ENCODE assay signal across 10 cellular contexts in the genomic region with DNA sequence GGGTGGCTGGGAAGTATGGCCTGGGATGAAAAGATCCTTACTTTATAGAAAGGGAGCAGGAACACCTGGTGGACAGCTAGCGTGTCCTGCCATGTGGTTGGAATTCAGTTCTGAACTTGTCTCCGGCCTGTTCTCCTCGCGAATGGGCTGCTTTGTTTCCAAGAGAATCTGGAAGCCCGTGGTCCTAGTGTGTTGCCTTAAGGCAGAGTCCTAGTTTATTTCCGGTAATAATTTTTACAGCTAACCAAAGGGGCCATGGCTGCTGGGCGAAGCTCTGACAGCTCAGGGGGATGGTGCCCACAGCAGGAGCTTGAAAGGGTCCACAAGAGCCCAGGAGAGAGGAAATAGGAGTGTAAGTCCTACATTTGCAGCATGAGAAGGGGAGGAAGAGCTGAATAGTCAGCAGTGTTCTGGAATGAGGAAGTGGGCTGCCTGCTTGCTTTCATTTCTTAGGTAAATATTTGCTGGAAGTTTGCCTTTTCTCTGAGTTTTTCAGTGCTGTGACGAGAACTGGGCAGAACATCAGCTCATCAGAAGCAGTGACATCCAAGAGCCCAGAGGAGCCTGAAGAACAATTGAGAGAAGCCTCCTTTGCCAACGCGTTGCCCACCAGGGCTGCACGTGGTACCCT. TPM values are rescaled to one million over a fixed set of nuclear protein-coding genes. Genes with fewer than 3 reads are reported as not detected.
DNase-seq lines count a peak whose midpoint lies in the region; ATAC-seq and TF ChIP-seq lines count a peak whose summit lies in the region.
"Had no signal": no experiment of that assay in that cellular context is flagged by ENCODE, and none has a peak within 500 bp of the region (broad histone marks: within the 10 kb centered on the region; RNA-seq: fewer than 3 reads in every experiment).

No MANE protein-coding gene starts in this region.

- intact Hi-C loops in Caco-2 (cut with micrococcal nuclease; ENCODE audit: unreplicated experiment) (no loop called here), Right ventricle myocardium superior (cut with DNase I) (loop anchor here (10.0 kb wide), 1 partner anchor 63 kb away; no protein-coding TSS in a partner anchor)

- TF ChIP-seq EP300 in tibial nerve (IDR thresholded peaks at IDR 0.05): no peak

- TF ChIP-seq CTCF in Caco-2 (IDR thresholded peaks at IDR 0.05; ENCODE audit: insufficient read depth in 1 of 2, low read depth in 1 of 2, low read length in 1 of 2, severe bottlenecking in 1 of 2, unreplicated experiment in 1 of 2): no peak
- TF ChIP-seq CTCF in VCaP (conservative IDR thresholded peaks at IDR 0.05): no peak
- TF ChIP-seq CTCF in lung (IDR thresholded peaks at IDR 0.05; ENCODE audit: control extremely low read depth, extremely low read depth): no peak
- TF ChIP-seq CTCF in tibial nerve (IDR thresholded peaks at IDR 0.05): no peak

- peak overlapping the region; percentile 85 for H3K27ac ChIP-seq in VCaP
- peak overlapping the region in 1 of 2 donors; percentile 65 for H3K27ac ChIP-seq in lung (ENCODE audit: low read depth in 1 of 2, low read length in 1 of 2)
- no peak overlapping the region for H3K27ac ChIP-seq in tibial nerve

- H3K27me3 Mint-ChIP-seq in Caco-2 (ENCODE audit: insufficient read depth, unreplicated experiment): no peaks in the 10 kb centered on the region

- no peaks in the 10 kb centered on the region for H3K36me3 ChIP-seq in Caco-2 (ENCODE audit: control insufficient read depth, insufficient read depth, low read length)
- no peaks in the 10 kb centered on the region for H3K36me3 ChIP-seq in lung (ENCODE audit: control insufficient read depth in 2 of 2, insufficient read depth in 2 of 2, low read length in 2 of 2)
- no peaks in the 10 kb centered on the region for H3K36me3 ChIP-seq in tibial nerve

- 53 to 59% methylated on average over 11 of the region's 11 CpGs for WGBS in lung, 2 donors
- WGBS in tibial nerve, 2 donors: 72% methylated on average over 11 of the region's 11 CpGs

- peaks cover 43% of the 10 kb centered on the region for H3K4me1 Mint-ChIP-seq in Caco-2 (ENCODE audit: low read depth, unreplicated experiment)
- H3K4me1 Mint-ChIP-seq: activated naive CD4-positive, alpha-beta T cell treated with anti-CD3 and anti-CD28 coated beads, Interleukin-2, amount 10 ng/mL, durations not matched to agents 7 days and 5 days had no signal

- CTCF ChIA-PET in Caco-2 (lab: Charles Lee): interaction anchor here (1.0 kb wide), 1 partner anchor 37 kb away, joined by 3 read pairs; no protein-coding TSS in a partner anchor

- peak; percentile 58 for ATAC-seq in HG02678 (IDR thresholded peaks at IDR 0.05; ENCODE audit: unreplicated experiment)
- ATAC-seq in lung (ENCODE audit: insufficient read depth, low FRiP score): peak; percentile 60
- no peak for ATAC-seq in GM19324 (IDR thresholded peaks at IDR 0.05; ENCODE audit: low FRiP score, unreplicated experiment)
- no peak for ATAC-seq in Right ventricle myocardium superior (ENCODE audit: poor library complexity)

- no peak for TF ChIP-seq POLR2A in tibial nerve (IDR thresholded peaks at IDR 0.05)

- H3K9me3 ChIP-seq in Caco-2 (peaks cover 5% of the 10 kb centered on the region; the same call in 1 of the 2 replicates), lung (ENCODE audit: control insufficient read depth in 2 of 2, insufficient read depth in 1 of 2, low read length in 1 of 2) (no peaks in the 10 kb centered on the region), tibial nerve (no peaks in the 10 kb centered on the region)

- H3K4me1 ChIP-seq in Caco-2 (peaks cover 33% of the 10 kb centered on the region), lung (ENCODE audit: control insufficient read depth in 2 of 2, insufficient read depth in 2 of 2, low read length in 2 of 2) (peaks cover 0 to 4% of the 10 kb centered on the region in 2 donors), tibial nerve (no peaks in the 10 kb centered on the region)

- H3K36me3 Mint-ChIP-seq in Caco-2 (ENCODE audit: insufficient read depth, unreplicated experiment): no peaks in the 10 kb centered on the region
- H3K36me3 Mint-ChIP-seq: activated naive CD4-positive, alpha-beta T cell treated with anti-CD3 and anti-CD28 coated beads, Interleukin-2, amount 10 ng/mL, durations not matched to agents 7 days and 5 days had no signal

- BruUV-seq in Caco-2 (replicated peaks; lab: Mats Ljungman, UMichigan): TSS peak; percentile 64

- H3K27ac Mint-ChIP-seq in Caco-2 (ENCODE audit: unreplicated experiment): peak overlapping the region; percentile 96
- H3K27ac Mint-ChIP-seq: activated naive CD4-positive, alpha-beta T cell treated with anti-CD3 and anti-CD28 coated beads, Interleukin-2, amount 10 ng/mL, durations not matched to agents 7 days and 5 days had no signal

- H3K4me3 ChIP-seq in Caco-2 (ENCODE audit: low read depth, low read length) (peak overlapping the region; percentile 19), lung (no peak overlapping the region), tibial nerve (no peak overlapping the region)

- H3K27me3 ChIP-seq in Caco-2 (replicated peaks; ENCODE audit: control insufficient read depth, insufficient read depth, low read length) (no peaks in the 10 kb centered on the region), lung (ENCODE audit: control insufficient read depth, insufficient read depth) (no peaks in the 10 kb centered on the region), tibial nerve (no peaks in the 10 kb centered on the region)

- POLR2A ChIA-PET in Caco-2 (lab: Charles Lee): interaction anchor here (0.7 to 0.9 kb wide), 2 partner anchors 56 to 329 kb away, joined by 3 read pairs; no protein-coding TSS in a partner anchor

- DNase-seq in Caco-2 (peak; percentile 49 to 58), lung (ENCODE audit: low spot score) (no peak), amniotic stem cell (lab: John Stamatoyannopoulos, UW) (no peak), tibial nerve (ENCODE audit: low spot score in 2 of 2) (no peak), Right ventricle myocardium superior (no peak)
- DNase-seq: activated naive CD4-positive, alpha-beta T cell treated with anti-CD3 and anti-CD28 coated beads, Interleukin-2, amount 10 ng/mL, durations not matched to agents 7 days and 5 days; DMS153 had no signal

- no peaks in the 10 kb centered on the region for H3K9me3 Mint-ChIP-seq in Caco-2 (ENCODE audit: unreplicated experiment)
- H3K9me3 Mint-ChIP-seq: activated naive CD4-positive, alpha-beta T cell treated with anti-CD3 and anti-CD28 coated beads, Interleukin-2, amount 10 ng/mL, durations not matched to agents 7 days and 5 days had no signal

- peak overlapping the region; percentile 70 for H3K4me3 Mint-ChIP-seq in Caco-2 (ENCODE audit: unreplicated experiment)
- H3K4me3 Mint-ChIP-seq: activated naive CD4-positive, alpha-beta T cell treated with anti-CD3 and anti-CD28 coated beads, Interleukin-2, amount 10 ng/mL, durations not matched to agents 7 days and 5 days had no signal

RNA-seq across cellular contexts. Expression of a gene that starts 13.1 kb away (rescaled TPM):
- total RNA-seq in Caco-2 (2022): 1.3 and 1.6 TPM in 2 replicates
- 1 to 10 TPM; 1.7 to 2.4 TPM for total RNA-seq in lung
- polyA plus RNA-seq in lung: under 1 TPM; 0.23 to 0.24 TPM
- total RNA-seq in tibial nerve: under 1 TPM in 1 of 4 donors, not detected in 3; 0.60 TPM
- not detected for total RNA-seq in Right ventricle myocardium superior

RNA-seq across cellular contexts. Expression of a gene that starts 44.8 kb away (rescaled TPM):
- 35.7 and 38.3 TPM in 2 replicates for total RNA-seq in Caco-2 (2022)
- total RNA-seq in lung: 10 to 100 TPM in 1 of 2 donors, 1 to 10 TPM in 1; 9.3 to 21.1 TPM
- polyA plus RNA-seq in lung: 10 to 100 TPM in 1 of 2 donors, 1 to 10 TPM in 1; 6.4 to 14.8 TPM
- total RNA-seq in tibial nerve: 10 to 100 TPM in 2 of 4 donors, 1 to 10 TPM in 2; 7.9 to 15.3 (median 11.0) TPM
- total RNA-seq in Right ventricle myocardium superior: 16.8 TPM

Comparison
In these comparisons a context has a peak if more than half of its experiments do, and no peak if none do; other contexts are left out.
1. DNase-seq: peak in Caco-2 (2 of 2); none in lung (single experiment), amniotic stem cell (single experiment), tibial nerve (0 of 2) and Right ventricle myocardium superior (single experiment).
2. ATAC-seq: peak in HG02678 (single experiment) and lung (single experiment); none in GM19324 (single experiment) and Right ventricle myocardium superior (single experiment).